In genomic region chr2:100840519-100840918, GRCh38 we compare ENCODE assay signal across 27 cellular contexts.
"Had no signal": no experiment of that assay in that cellular context is flagged by ENCODE, and none has a peak within 500 bp of the region (broad histone marks: within the 10 kb centered on the region; RNA-seq: fewer than 3 reads in every experiment).

No MANE protein-coding gene starts in this region.

- H3K4me3 Mint-ChIP-seq: mesothelial cell of epicardium; naive B cell; natural killer cell treated with Interleukin-12 subunit alpha and Interleukin-12 subunit beta and Interleukin-15 and Interleukin-18, amount 100 ng/mL, for 72 hours; neural progenitor cell; stimulated activated naive CD8-positive, alpha-beta T cell treated with anti-CD3 and anti-CD28 coated beads, Interleukin-15, amount 100 ng/mL, for 72 hours had no signal

- H3K36me3 Mint-ChIP-seq: mesothelial cell of epicardium; natural killer cell treated with Interleukin-12 subunit alpha and Interleukin-12 subunit beta and Interleukin-15 and Interleukin-18, amount 100 ng/mL, for 72 hours; neural progenitor cell had no signal

- H3K27ac ChIP-seq: coronary artery, esophagus muscularis mucosa, left lung, neural progenitor cell, parathyroid adenoma, prostate gland, suprapubic skin, transverse colon, upper lobe of right lung, uterus had no signal

- H3K27me3 Mint-ChIP-seq: stimulated activated naive CD8-positive, alpha-beta T cell treated with anti-CD3 and anti-CD28 coated beads, Interleukin-15, amount 100 ng/mL, for 72 hours had no signal

- H3K4me3 ChIP-seq: coronary artery, esophagus muscularis mucosa, left lung, mucosa of descending colon, neural progenitor cell, prostate gland, suprapubic skin, transverse colon, upper lobe of right lung, uterus had no signal

- H3K36me3 ChIP-seq: esophagus muscularis mucosa, left lung, neural progenitor cell, prostate gland, suprapubic skin, transverse colon, upper lobe of right lung, uterus had no signal

- H3K4me1 ChIP-seq: left lung, neural progenitor cell, parathyroid adenoma, prostate gland, upper lobe of right lung, uterus had no signal

- H3K4me1 Mint-ChIP-seq: mesothelial cell of epicardium; naive B cell; neural progenitor cell; stimulated activated naive CD8-positive, alpha-beta T cell treated with anti-CD3 and anti-CD28 coated beads, Interleukin-15, amount 100 ng/mL, for 72 hours had no signal

- ATAC-seq: left cardiac atrium; left lung; mucosa of descending colon; natural killer cell treated with Interleukin-12 subunit alpha and Interleukin-12 subunit beta and Interleukin-15 and Interleukin-18, amount 100 ng/mL, for 72 hours; right cardiac atrium; stimulated activated naive CD8-positive, alpha-beta T cell treated with anti-CD3 and anti-CD28 coated beads, Interleukin-15, amount 100 ng/mL, for 72 hours; upper lobe of right lung had no signal

- DNase-seq: dermis blood vessel endothelial cell; effector memory CD4-positive, alpha-beta T cell; foreskin melanocyte; kidney; left cardiac atrium; left lung; mesenchymal stem cell; mucosa of descending colon; naive B cell; right cardiac atrium; small intestine; stimulated activated CD4-positive, alpha-beta T cell treated with anti-CD3 and anti-CD28 coated beads, Interleukin-15, amount 100 ng/mL, for 24 hours; stimulated activated CD4-positive, alpha-beta T cell treated with anti-CD3 and anti-CD28 coated beads, Interleukin-4, amount 100 ng/mL, for 1 hour; stimulated activated CD8-positive, alpha-beta memory T cell treated with anti-CD3 and anti-CD28 coated beads, Interleukin-4, amount 100 ng/mL, for 48 hours; stimulated activated naive CD4-positive, alpha-beta T cell; stimulated activated naive CD8-positive, alpha-beta T cell treated with anti-CD3 and anti-CD28 coated beads, Interleukin-15, amount 100 ng/mL, for 72 hours; transverse colon; upper lobe of right lung; uterus had no signal

- H3K9me3 Mint-ChIP-seq: mesothelial cell of epicardium; natural killer cell treated with Interleukin-12 subunit alpha and Interleukin-12 subunit beta and Interleukin-15 and Interleukin-18, amount 100 ng/mL, for 72 hours; neural progenitor cell had no signal

- H3K27ac Mint-ChIP-seq: mesothelial cell of epicardium; naive B cell; natural killer cell treated with Interleukin-12 subunit alpha and Interleukin-12 subunit beta and Interleukin-15 and Interleukin-18, amount 100 ng/mL, for 72 hours; neural progenitor cell; stimulated activated naive CD8-positive, alpha-beta T cell treated with anti-CD3 and anti-CD28 coated beads, Interleukin-15, amount 100 ng/mL, for 72 hours had no signal

- H3K9me3 ChIP-seq: esophagus muscularis mucosa, left lung, mucosa of descending colon, prostate gland, suprapubic skin, transverse colon, upper lobe of right lung, uterus had no signal

- H3K27me3 ChIP-seq: esophagus muscularis mucosa, left lung, neural progenitor cell, suprapubic skin, transverse colon, upper lobe of right lung, uterus had no signal
